Comparison of ENCODE assay signal across 1 cellular context in the genomic region with DNA sequence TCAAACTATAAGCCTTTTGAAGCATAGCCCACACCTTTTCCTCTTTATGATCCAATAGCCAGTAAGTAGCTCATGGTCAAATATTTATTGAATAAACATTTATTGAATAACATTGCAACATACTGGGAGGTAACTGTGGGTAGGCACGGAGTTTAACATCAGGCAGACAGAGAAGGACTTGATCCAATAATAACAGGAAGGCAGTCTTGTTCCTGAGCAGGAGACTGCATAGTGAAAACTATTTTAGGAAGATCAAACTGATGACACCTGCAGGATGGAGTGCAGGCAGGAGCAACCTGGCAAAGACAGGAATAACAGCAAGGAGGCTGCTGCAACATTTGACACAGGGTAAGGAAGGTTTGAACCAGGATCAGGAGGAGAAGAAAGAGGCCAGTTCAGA.
TF ChIP-seq lines count a peak whose summit lies in the region.

No MANE protein-coding gene starts in this region.

TF ChIP-seq in endothelial cell of umbilical vein, 7 proteins besides CTCF, POLR2A, EP300 and RAD21 (continued from another document):
- TF ChIP-seq JUN (IDR thresholded peaks at IDR 0.05; ENCODE audit: borderline replicate concordance, insufficient read depth, insufficient read length, low read depth): no peak
- no peak for TF ChIP-seq FOS (IDR thresholded peaks at IDR 0.05; ENCODE audit: borderline replicate concordance, insufficient read depth, low read length)
- no peak for TF ChIP-seq GATA2 (IDR thresholded peaks at IDR 0.05; ENCODE audit: insufficient read depth, insufficient read length, low read depth, low read length)
- no peak for TF ChIP-seq POLR2AphosphoS5 (IDR thresholded peaks at IDR 0.05; ENCODE audit: insufficient read depth, low read depth, low read length)
TF ChIP-seq in endothelial cell of umbilical vein: peak in this region for 0.
